In the genomic region with DNA sequence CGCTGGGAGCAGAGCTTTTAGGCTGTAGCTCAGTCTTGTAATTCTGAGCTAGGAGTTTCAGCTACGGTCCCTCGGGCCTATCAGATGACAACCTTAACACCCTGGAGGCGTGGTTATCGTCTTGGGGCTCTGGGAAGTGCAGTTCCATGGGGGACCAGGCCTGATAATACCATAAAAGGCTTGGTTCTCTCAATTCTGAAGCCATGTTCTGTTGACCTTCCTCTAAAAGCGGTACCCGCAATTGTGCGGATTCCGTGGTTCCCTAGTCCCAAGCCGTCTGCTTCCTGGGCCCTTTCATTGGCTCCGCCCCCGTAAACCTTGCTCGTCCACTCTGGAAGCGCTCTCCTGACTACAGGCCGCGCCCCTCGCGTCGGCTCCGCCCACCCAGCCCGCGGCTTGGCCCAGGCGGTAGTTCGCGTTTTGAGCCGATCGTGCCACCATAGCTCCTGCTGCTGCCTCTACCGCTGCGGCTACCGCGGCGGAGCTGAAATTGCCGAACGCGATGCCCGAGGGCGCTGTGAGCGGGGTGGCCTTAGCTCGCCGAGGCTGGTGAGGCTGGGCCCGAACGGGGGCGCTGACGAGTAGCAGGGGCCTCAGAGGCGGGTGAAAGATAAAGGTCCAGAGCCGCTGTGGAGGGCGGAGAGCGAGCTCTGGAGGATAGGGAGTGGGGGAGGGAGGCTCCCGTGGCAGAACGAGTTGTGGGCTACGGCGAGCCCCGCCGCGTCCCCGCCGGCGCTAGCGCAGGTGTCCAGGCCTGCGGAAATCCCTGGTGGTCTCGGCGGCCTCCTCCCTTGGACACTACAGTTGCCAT, we compare ENCODE assay signal across 8 cellular contexts. TPM values are rescaled to one million over a fixed set of nuclear protein-coding genes. Genes with fewer than 3 reads are reported as not detected.
DNase-seq lines count a peak whose midpoint lies in the region; ATAC-seq and TF ChIP-seq lines count a peak whose summit lies in the region.

A gene with protein sequence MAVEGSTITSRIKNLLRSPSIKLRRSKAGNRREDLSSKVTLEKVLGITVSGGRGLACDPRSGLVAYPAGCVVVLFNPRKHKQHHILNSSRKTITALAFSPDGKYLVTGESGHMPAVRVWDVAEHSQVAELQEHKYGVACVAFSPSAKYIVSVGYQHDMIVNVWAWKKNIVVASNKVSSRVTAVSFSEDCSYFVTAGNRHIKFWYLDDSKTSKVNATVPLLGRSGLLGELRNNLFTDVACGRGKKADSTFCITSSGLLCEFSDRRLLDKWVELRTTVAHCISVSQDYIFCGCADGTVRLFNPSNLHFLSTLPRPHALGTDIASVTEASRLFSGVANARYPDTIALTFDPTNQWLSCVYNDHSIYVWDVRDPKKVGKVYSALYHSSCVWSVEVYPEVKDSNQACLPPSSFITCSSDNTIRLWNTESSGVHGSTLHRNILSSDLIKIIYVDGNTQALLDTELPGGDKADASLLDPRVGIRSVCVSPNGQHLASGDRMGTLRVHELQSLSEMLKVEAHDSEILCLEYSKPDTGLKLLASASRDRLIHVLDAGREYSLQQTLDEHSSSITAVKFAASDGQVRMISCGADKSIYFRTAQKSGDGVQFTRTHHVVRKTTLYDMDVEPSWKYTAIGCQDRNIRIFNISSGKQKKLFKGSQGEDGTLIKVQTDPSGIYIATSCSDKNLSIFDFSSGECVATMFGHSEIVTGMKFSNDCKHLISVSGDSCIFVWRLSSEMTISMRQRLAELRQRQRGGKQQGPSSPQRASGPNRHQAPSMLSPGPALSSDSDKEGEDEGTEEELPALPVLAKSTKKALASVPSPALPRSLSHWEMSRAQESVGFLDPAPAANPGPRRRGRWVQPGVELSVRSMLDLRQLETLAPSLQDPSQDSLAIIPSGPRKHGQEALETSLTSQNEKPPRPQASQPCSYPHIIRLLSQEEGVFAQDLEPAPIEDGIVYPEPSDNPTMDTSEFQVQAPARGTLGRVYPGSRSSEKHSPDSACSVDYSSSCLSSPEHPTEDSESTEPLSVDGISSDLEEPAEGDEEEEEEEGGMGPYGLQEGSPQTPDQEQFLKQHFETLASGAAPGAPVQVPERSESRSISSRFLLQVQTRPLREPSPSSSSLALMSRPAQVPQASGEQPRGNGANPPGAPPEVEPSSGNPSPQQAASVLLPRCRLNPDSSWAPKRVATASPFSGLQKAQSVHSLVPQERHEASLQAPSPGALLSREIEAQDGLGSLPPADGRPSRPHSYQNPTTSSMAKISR (N-terminal part only) (plus strand): TSS at position 423 of the 811 bp plus-strand sequence. CDS start 792 bp downstream, outside the sequence.

- peaks cover 53 to 63% (median 60%) of the 10 kb centered on the region in 10 experiments for H3K4me1 ChIP-seq in BLaER1 treated with 17β-estradiol and CSF1 and Interleukin-3, amounts not matched to agents 10 nM and 100 nM
- H3K4me1 ChIP-seq in colonic mucosa = peaks cover 11% of the 10 kb centered on the region

- H4K20me1 ChIP-seq in BLaER1 treated with 17β-estradiol and CSF1 and Interleukin-3, amounts not matched to agents 10 nM and 100 nM = peaks cover 0 to 38% (median 4%) of the 10 kb centered on the region in 11 experiments; a peak in 9 of 22 replicates

- H3K4me2 ChIP-seq in BLaER1 treated with 17β-estradiol and CSF1 and Interleukin-3, amounts not matched to agents 10 nM and 100 nM = peak within 1 kb of the TSS; percentile 92 to 99 (median 96)

- peaks cover under 1 to 14% (median 3%) of the 10 kb centered on the region in 11 experiments; a peak in 11 of 22 replicates for H3K36me3 ChIP-seq in BLaER1 treated with 17β-estradiol and CSF1 and Interleukin-3, amounts not matched to agents 10 nM and 100 nM
- no peaks in the 10 kb centered on the region for H3K36me3 ChIP-seq in colonic mucosa

- H3K27me3 ChIP-seq in BLaER1 treated with 17β-estradiol and CSF1 and Interleukin-3, amounts not matched to agents 10 nM and 100 nM = no peaks in the 10 kb centered on the region
- H3K27me3 ChIP-seq in colonic mucosa = no peaks in the 10 kb centered on the region
- H3K27me3 ChIP-seq in layer of hippocampus (ENCODE audit: control insufficient read depth, insufficient read depth, low read length) = no peaks in the 10 kb centered on the region

- peak within 1 kb of the TSS; percentile 63 to 86 (median 74) for H3K4me3 ChIP-seq in BLaER1 treated with 17β-estradiol and CSF1 and Interleukin-3, amounts not matched to agents 10 nM and 100 nM
- H3K4me3 ChIP-seq in colonic mucosa = peak within 1 kb of the TSS; percentile 71

- ATAC-seq in HG03460 (IDR thresholded peaks at IDR 0.05; ENCODE audit: unreplicated experiment) = peak; percentile 80

- DNase-seq in GM19240 (ENCODE audit: insufficient read length, low spot score) (peak; percentile 87), NCI-H524 treated with DMSO at 0.1 percent for 48 hours (lab: John Stamatoyannopoulos, UW) (peak; percentile 90), colonic mucosa (peak; percentile 99)
- peak; percentile 94 to 96 for DNase-seq in activated CD4-positive, alpha-beta T cell treated with anti-CD3 and anti-CD28 coated beads for 4 hours
- peak; percentile 92 to 94 for DNase-seq in stimulated activated CD4-positive, alpha-beta T cell treated with anti-CD3 and anti-CD28 coated beads, Interleukin-1b, Interleukin-23, amount 100 ng/mL, for 4 hours (ENCODE audit: low read depth in 2 of 2)

- TF ChIP-seq CTCF in colonic mucosa (IDR thresholded peaks at IDR 0.05) = peak; percentile 49

- peak within 1 kb of the TSS; percentile 74 to 86 (median 82) for H3K9ac ChIP-seq in BLaER1 treated with 17β-estradiol and CSF1 and Interleukin-3, amounts not matched to agents 10 nM and 100 nM
- H3K9ac ChIP-seq in colonic mucosa (ENCODE audit: low read depth in 2 of 2, low read length in 2 of 2) = peak within 1 kb of the TSS; percentile 44 to 79

- peak within 1 kb of the TSS; percentile 63 to 82 (median 79) for H3K27ac ChIP-seq in BLaER1 treated with 17β-estradiol and CSF1 and Interleukin-3, amounts not matched to agents 10 nM and 100 nM
- peak within 1 kb of the TSS; percentile 93 for H3K27ac ChIP-seq in colonic mucosa
- H3K27ac ChIP-seq in layer of hippocampus (ENCODE audit: low read depth, low read length) = peak within 1 kb of the TSS; percentile 85

- intact Hi-C loops in colonic mucosa (cut with DNase I) = loop anchor here (5.0 kb wide), 2 partner anchors 38 to 128 kb away; no protein-coding TSS in a partner anchor

- no peaks in the 10 kb centered on the region for H3K9me3 ChIP-seq in BLaER1 treated with 17β-estradiol and CSF1 and Interleukin-3, amounts not matched to agents 10 nM and 100 nM (replicated peaks in 1 of 11)
- no peaks in the 10 kb centered on the region for H3K9me3 ChIP-seq in colonic mucosa

RNA-seq across cellular contexts. Expression of the gene that starts here (rescaled TPM):
- 10 to 100 TPM in 1 of 2 donors, 1 to 10 TPM in 1; 9.0 to 14.6 TPM for total RNA-seq in colonic mucosa

Comparison
In these comparisons a context has a peak if more than half of its experiments do, and no peak if none do; other contexts are left out.
1. Peak in every context shown above with its lines: DNase-seq, ATAC-seq, H3K4me3 ChIP-seq and H3K27ac ChIP-seq.